ENCODE assay signal across 1 cellular context in the genomic region with DNA sequence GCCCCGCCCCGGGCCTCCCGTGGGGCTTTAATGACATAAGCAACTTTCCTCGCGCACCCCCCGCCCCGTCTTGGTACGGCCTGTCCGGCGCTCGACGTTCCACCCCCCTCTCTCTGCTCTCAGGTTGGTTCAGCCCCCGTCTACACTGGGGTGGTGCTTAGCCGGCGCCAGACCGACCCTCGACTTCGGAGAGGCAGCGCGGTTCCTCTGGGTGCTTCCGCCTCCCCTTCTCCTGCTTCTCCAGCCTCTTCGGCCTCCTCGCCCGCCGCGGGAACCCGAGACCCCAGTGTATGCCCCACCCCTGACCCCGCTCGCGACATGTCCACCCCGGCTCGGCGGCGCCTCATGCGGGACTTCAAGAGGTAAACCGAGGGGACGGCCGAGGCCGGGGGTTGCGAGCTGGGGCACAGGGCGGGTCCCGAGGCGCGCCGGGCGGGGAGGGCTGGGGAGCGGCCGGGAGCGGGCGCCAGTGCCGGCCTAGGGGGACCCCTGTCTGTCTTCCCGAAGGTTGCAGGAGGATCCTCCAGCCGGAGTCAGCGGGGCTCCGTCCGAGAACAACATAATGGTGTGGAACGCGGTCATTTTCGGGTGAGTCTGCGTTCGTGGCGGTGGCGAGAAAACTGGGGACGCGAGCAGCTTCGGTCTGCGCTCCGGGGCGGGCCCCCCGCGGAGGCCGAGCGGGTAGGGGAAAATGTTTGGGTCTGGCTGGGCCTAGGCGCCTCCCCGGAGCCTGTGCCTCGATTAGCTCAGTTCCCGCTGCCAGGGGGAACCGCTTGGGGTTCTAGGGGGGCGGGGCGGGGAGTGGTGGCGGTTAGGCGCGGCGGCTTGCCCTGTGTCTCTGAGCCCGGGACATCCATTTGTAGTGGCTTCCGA.
TF ChIP-seq lines count a peak whose summit lies in the region.

A gene (plus strand): TSS at position 170 of the 873 bp plus-strand sequence. CDS start 149 bp downstream, at position 319.

TF ChIP-seq in HepG2, 621 proteins besides CTCF, POLR2A, EP300 and RAD21 (continued from another document and continues in another):
- TF ChIP-seq, protein P1, sequence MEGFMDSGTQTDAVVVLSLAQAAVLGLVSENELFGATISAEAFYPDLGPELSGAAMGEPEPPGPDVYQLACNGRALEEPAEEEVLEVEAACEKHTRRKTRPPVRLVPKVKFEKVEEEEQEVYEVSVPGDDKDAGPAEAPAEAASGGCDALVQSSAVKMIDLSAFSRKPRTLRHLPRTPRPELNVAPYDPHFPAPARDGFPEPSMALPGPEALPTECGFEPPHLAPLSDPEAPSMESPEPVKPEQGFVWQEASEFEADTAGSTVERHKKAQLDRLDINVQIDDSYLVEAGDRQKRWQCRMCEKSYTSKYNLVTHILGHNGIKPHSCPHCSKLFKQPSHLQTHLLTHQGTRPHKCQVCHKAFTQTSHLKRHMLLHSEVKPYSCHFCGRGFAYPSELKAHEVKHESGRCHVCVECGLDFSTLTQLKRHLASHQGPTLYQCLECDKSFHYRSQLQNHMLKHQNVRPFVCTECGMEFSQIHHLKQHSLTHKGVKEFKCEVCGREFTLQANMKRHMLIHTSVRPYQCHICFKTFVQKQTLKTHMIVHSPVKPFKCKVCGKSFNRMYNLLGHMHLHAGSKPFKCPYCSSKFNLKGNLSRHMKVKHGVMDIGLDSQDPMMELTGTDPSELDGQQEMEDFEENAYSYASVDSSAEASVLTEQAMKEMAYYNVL (CRISPR knock-in tag; IDR thresholded peaks at IDR 0.05; ENCODE audit: borderline replicate concordance) = no peak
- TF ChIP-seq ZNF570 (CRISPR knock-in tag; IDR thresholded peaks at IDR 0.05; ENCODE audit: borderline replicate concordance) (no peak), RBFOX2 (IDR thresholded peaks at IDR 0.05; ENCODE audit: low read depth, low read length) (peak; percentile 83), KDM4B (CRISPR knock-in tag; IDR thresholded peaks at IDR 0.05) (no peak), PHF20 (CRISPR knock-in tag; IDR thresholded peaks at IDR 0.05) (peak; percentile 35), ZNF383 (CRISPR knock-in tag; IDR thresholded peaks at IDR 0.05; ENCODE audit: borderline replicate concordance) (no peak), BRD4 (CRISPR knock-in tag; IDR thresholded peaks at IDR 0.05) (no peak), KMT2B (CRISPR knock-in tag; IDR thresholded peaks at IDR 0.05) (0 out of 2 replicates have a peak, but pooled peaks have one; percentile 31), ELF4 (CRISPR knock-in tag; IDR thresholded peaks at IDR 0.05; ENCODE audit: borderline replicate concordance) (no peak), ZNF563 (CRISPR knock-in tag; IDR thresholded peaks at IDR 0.05) (0 out of 2 replicates have a peak, but pooled peaks have one; percentile 28), MIER3 (CRISPR knock-in tag; IDR thresholded peaks at IDR 0.05; ENCODE audit: borderline replicate concordance) (no peak), GABPB1 (CRISPR knock-in tag; IDR thresholded peaks at IDR 0.05) (peak; percentile 70), ZNF225 (CRISPR knock-in tag; IDR thresholded peaks at IDR 0.05) (0 out of 2 replicates have a peak, but pooled peaks have one; percentile 53), SPEN (CRISPR knock-in tag; IDR thresholded peaks at IDR 0.05; ENCODE audit: low read depth) (peak; percentile 29; the same call in 1 of the 2 replicates), ZNF605 (CRISPR knock-in tag; IDR thresholded peaks at IDR 0.05) (no peak), SOX5 (CRISPR knock-in tag; IDR thresholded peaks at IDR 0.05; ENCODE audit: borderline replicate concordance) (peak; percentile 31; the same call in 1 of the 2 replicates), MBNL3 (CRISPR knock-in tag; conservative IDR thresholded peaks at IDR 0.05) (no peak), RXRB (CRISPR knock-in tag; IDR thresholded peaks at IDR 0.05; ENCODE audit: borderline replicate concordance) (peak; percentile 22; the same call in 1 of the 2 replicates), ZC3H13 (CRISPR knock-in tag; IDR thresholded peaks at IDR 0.05) (peak; percentile 65; the same call in 1 of the 2 replicates), ZNF709 (CRISPR knock-in tag; IDR thresholded peaks at IDR 0.05) (0 out of 2 replicates have a peak, but pooled peaks have one; percentile 44), NAIF1 (CRISPR knock-in tag; IDR thresholded peaks at IDR 0.05; ENCODE audit: borderline replicate concordance) (peak; percentile 18; the same call in 1 of the 2 replicates), ZNF598 (CRISPR knock-in tag; IDR thresholded peaks at IDR 0.05; ENCODE audit: borderline replicate concordance) (0 out of 2 replicates have a peak, but pooled peaks have one; percentile 18), PITX1 (CRISPR knock-in tag; IDR thresholded peaks at IDR 0.05) (no peak), ETV5 (CRISPR knock-in tag; IDR thresholded peaks at IDR 0.05; ENCODE audit: borderline replicate concordance) (peak; percentile 10; the same call in 1 of the 2 replicates), FOXK2 (IDR thresholded peaks at IDR 0.05) (peak; percentile 72), BHLHE40 (IDR thresholded peaks at IDR 0.05; ENCODE audit: low read length) (peak; percentile 93), HES4 (CRISPR knock-in tag; IDR thresholded peaks at IDR 0.05; ENCODE audit: borderline replicate concordance) (0 out of 2 replicates have a peak, but pooled peaks have one; percentile 23), ZNF777 (CRISPR knock-in tag; IDR thresholded peaks at IDR 0.05) (peak; percentile 50), DR1 (CRISPR knock-in tag; IDR thresholded peaks at IDR 0.05) (peak; percentile 73), SKI (IDR thresholded peaks at IDR 0.05; ENCODE audit: partially characterized antibody) (peak; percentile 63), ZNF883 (CRISPR knock-in tag; IDR thresholded peaks at IDR 0.05; ENCODE audit: not compliant biosample characterization) (peak; percentile 30), MTF1 (CRISPR knock-in tag; IDR thresholded peaks at IDR 0.05) (no peak), SUZ12 (IDR thresholded peaks at IDR 0.05; ENCODE audit: low read depth, low read length) (no peak)
- TF ChIP-seq, protein P2, sequence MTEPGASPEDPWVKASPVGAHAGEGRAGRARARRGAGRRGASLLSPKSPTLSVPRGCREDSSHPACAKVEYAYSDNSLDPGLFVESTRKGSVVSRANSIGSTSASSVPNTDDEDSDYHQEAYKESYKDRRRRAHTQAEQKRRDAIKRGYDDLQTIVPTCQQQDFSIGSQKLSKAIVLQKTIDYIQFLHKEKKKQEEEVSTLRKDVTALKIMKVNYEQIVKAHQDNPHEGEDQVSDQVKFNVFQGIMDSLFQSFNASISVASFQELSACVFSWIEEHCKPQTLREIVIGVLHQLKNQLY (CRISPR knock-in tag; IDR thresholded peaks at IDR 0.05) = no peak
- TF ChIP-seq, protein P3, sequence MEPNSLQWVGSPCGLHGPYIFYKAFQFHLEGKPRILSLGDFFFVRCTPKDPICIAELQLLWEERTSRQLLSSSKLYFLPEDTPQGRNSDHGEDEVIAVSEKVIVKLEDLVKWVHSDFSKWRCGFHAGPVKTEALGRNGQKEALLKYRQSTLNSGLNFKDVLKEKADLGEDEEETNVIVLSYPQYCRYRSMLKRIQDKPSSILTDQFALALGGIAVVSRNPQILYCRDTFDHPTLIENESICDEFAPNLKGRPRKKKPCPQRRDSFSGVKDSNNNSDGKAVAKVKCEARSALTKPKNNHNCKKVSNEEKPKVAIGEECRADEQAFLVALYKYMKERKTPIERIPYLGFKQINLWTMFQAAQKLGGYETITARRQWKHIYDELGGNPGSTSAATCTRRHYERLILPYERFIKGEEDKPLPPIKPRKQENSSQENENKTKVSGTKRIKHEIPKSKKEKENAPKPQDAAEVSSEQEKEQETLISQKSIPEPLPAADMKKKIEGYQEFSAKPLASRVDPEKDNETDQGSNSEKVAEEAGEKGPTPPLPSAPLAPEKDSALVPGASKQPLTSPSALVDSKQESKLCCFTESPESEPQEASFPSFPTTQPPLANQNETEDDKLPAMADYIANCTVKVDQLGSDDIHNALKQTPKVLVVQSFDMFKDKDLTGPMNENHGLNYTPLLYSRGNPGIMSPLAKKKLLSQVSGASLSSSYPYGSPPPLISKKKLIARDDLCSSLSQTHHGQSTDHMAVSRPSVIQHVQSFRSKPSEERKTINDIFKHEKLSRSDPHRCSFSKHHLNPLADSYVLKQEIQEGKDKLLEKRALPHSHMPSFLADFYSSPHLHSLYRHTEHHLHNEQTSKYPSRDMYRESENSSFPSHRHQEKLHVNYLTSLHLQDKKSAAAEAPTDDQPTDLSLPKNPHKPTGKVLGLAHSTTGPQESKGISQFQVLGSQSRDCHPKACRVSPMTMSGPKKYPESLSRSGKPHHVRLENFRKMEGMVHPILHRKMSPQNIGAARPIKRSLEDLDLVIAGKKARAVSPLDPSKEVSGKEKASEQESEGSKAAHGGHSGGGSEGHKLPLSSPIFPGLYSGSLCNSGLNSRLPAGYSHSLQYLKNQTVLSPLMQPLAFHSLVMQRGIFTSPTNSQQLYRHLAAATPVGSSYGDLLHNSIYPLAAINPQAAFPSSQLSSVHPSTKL (CRISPR knock-in tag; IDR thresholded peaks at IDR 0.05) = peak; percentile 29; the same call in 1 of the 2 replicates
- TF ChIP-seq, protein P4, sequence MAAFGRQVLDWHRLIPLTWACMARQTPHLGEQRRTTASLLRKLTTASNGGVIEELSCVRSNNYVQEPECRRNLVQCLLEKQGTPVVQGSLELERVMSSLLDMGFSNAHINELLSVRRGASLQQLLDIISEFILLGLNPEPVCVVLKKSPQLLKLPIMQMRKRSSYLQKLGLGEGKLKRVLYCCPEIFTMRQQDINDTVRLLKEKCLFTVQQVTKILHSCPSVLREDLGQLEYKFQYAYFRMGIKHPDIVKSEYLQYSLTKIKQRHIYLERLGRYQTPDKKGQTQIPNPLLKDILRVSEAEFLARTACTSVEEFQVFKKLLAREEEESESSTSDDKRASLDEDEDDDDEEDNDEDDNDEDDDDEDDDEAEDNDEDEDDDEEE (CRISPR knock-in tag; IDR thresholded peaks at IDR 0.05) = 0 out of 2 replicates have a peak, but pooled peaks have one; percentile 24
- TF ChIP-seq, protein P5, sequence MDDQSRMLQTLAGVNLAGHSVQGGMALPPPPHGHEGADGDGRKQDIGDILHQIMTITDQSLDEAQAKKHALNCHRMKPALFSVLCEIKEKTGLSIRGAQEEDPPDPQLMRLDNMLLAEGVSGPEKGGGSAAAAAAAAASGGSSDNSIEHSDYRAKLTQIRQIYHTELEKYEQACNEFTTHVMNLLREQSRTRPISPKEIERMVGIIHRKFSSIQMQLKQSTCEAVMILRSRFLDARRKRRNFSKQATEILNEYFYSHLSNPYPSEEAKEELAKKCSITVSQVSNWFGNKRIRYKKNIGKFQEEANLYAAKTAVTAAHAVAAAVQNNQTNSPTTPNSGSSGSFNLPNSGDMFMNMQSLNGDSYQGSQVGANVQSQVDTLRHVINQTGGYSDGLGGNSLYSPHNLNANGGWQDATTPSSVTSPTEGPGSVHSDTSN (CRISPR knock-in tag; IDR thresholded peaks at IDR 0.05; ENCODE audit: borderline replicate concordance) = no peak
- TF ChIP-seq, protein P6, sequence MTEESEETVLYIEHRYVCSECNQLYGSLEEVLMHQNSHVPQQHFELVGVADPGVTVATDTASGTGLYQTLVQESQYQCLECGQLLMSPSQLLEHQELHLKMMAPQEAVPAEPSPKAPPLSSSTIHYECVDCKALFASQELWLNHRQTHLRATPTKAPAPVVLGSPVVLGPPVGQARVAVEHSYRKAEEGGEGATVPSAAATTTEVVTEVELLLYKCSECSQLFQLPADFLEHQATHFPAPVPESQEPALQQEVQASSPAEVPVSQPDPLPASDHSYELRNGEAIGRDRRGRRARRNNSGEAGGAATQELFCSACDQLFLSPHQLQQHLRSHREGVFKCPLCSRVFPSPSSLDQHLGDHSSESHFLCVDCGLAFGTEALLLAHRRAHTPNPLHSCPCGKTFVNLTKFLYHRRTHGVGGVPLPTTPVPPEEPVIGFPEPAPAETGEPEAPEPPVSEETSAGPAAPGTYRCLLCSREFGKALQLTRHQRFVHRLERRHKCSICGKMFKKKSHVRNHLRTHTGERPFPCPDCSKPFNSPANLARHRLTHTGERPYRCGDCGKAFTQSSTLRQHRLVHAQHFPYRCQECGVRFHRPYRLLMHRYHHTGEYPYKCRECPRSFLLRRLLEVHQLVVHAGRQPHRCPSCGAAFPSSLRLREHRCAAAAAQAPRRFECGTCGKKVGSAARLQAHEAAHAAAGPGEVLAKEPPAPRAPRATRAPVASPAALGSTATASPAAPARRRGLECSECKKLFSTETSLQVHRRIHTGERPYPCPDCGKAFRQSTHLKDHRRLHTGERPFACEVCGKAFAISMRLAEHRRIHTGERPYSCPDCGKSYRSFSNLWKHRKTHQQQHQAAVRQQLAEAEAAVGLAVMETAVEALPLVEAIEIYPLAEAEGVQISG (CRISPR knock-in tag; IDR thresholded peaks at IDR 0.05) = peak; percentile 48
- TF ChIP-seq, protein P7, sequence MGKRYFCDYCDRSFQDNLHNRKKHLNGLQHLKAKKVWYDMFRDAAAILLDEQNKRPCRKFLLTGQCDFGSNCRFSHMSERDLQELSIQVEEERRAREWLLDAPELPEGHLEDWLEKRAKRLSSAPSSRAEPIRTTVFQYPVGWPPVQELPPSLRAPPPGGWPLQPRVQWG (CRISPR knock-in tag; IDR thresholded peaks at IDR 0.05; ENCODE audit: borderline replicate concordance, low read depth) = no peak
- TF ChIP-seq, protein P8, sequence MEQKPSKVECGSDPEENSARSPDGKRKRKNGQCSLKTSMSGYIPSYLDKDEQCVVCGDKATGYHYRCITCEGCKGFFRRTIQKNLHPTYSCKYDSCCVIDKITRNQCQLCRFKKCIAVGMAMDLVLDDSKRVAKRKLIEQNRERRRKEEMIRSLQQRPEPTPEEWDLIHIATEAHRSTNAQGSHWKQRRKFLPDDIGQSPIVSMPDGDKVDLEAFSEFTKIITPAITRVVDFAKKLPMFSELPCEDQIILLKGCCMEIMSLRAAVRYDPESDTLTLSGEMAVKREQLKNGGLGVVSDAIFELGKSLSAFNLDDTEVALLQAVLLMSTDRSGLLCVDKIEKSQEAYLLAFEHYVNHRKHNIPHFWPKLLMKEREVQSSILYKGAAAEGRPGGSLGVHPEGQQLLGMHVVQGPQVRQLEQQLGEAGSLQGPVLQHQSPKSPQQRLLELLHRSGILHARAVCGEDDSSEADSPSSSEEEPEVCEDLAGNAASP (CRISPR knock-in tag; IDR thresholded peaks at IDR 0.05; ENCODE audit: borderline replicate concordance) = no peak
- TF ChIP-seq, protein P9, sequence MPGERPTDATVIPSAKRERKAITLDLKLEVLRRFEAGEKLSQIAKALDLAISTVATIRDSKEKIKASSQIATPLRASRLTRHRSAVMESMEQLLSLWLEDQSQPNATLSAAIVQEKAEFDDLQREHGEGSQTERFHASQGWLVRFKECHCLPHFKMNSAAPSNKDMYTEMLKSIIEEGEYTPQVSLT (CRISPR knock-in tag; IDR thresholded peaks at IDR 0.05; ENCODE audit: borderline replicate concordance, low read depth) = no peak
- TF ChIP-seq, protein P10, sequence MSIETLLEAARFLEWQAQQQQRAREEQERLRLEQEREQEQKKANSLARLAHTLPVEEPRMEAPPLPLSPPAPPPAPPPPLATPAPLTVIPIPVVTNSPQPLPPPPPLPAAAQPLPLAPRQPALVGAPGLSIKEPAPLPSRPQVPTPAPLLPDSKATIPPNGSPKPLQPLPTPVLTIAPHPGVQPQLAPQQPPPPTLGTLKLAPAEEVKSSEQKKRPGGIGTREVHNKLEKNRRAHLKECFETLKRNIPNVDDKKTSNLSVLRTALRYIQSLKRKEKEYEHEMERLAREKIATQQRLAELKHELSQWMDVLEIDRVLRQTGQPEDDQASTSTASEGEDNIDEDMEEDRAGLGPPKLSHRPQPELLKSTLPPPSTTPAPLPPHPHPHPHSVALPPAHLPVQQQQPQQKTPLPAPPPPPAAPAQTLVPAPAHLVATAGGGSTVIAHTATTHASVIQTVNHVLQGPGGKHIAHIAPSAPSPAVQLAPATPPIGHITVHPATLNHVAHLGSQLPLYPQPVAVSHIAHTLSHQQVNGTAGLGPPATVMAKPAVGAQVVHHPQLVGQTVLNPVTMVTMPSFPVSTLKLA (IDR thresholded peaks at IDR 0.05) = 0 out of 2 replicates have a peak, but pooled peaks have one; percentile 2
